18 cellular contexts compared by ENCODE assay signal in the genomic region with DNA sequence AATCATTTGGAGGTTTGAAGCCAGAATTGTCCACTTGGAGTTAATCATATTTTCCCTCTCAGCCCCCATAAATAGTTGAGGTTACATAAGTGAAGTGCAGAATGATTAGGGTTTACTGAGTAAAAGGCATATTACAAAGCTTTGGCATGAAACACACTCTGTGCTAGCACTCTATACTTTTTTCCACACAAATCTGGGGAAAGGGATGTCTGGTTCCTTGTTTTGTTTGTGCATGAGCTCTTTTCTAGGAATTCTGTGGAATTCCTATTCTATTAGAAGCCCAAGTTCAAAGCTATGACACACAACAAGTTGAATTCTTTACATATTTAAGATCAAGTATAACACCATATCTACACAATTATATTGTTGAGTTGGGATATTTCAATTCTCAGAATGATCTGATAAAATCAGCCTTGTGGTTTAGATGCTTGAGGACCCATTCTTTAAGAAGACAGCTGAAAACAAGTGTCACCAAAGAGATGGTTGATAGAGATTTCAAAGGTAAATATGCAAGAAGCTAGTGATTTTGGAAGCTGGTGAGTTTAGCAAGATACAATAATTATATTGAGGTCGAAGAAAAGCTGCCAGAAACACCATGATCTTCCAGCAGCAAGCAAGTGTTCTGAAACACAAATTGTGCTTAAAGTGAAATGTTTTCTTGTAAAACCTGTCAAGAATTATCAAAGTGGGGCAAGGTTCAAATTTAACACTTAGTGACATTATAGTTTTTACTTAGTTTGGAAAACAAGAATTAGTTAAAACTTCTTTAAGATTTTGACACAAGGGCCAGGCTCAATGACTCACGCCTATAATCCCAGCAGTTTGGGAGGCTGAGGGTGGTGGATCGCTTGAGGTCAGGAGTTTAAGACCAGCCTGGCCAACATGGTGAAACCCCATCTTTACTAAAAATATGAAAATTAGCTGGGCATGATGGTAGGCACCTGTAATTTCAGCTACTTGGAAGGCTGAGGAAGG.
DNase-seq lines count a peak whose midpoint lies in the region; ATAC-seq and TF ChIP-seq lines count a peak whose summit lies in the region.
"Had no signal": no experiment of that assay in that cellular context is flagged by ENCODE, and none has a peak within 500 bp of the region (broad histone marks: within the 10 kb centered on the region; RNA-seq: fewer than 3 reads in every experiment).

No MANE protein-coding gene starts in this region.

- intact Hi-C loops in head of caudate nucleus (cut with DNase I), result no loop called here

- POLR2A ChIA-PET in AG04450 (lab: Yijun Ruan, JAX), result interaction anchor here (0.6 to 1.0 kb wide), 3 partner anchors 154 to 723 kb away, joined by 3 to 6 read pairs (median 3); no protein-coding TSS in a partner anchor

- no peaks in the 10 kb centered on the region for H3K36me3 ChIP-seq in kidney epithelial cell (ENCODE audit: control insufficient read depth, insufficient read depth, low read length)

- ATAC-seq in HG03354 (IDR thresholded peaks at IDR 0.05; ENCODE audit: poor library complexity, severe bottlenecking, unreplicated experiment) (no peak), GM21423 (IDR thresholded peaks at IDR 0.05; ENCODE audit: unreplicated experiment) (no peak)
- ATAC-seq: naive thymus-derived CD8-positive, alpha-beta T cell had no signal

- no peak for TF ChIP-seq CTCF in AG04450 (IDR thresholded peaks at IDR 0.05; ENCODE audit: low read depth, low read length)
- TF ChIP-seq CTCF in astrocyte of the spinal cord (IDR thresholded peaks at IDR 0.05; ENCODE audit: low read depth, low read length), result no peak
- TF ChIP-seq CTCF in kidney epithelial cell (IDR thresholded peaks at IDR 0.05; ENCODE audit: insufficient read depth, low read length, poor library complexity, severe bottlenecking), result no peak

- no peaks in the 10 kb centered on the region for H3K9me3 ChIP-seq in AG04450 (ENCODE audit: control insufficient read depth, insufficient read depth, low read length)

- H3K4me3 ChIP-seq in AG04450 (ENCODE audit: low read depth, low read length) (no peak overlapping the region), astrocyte of the spinal cord (ENCODE audit: low read depth, low read length) (no peak overlapping the region), kidney epithelial cell (ENCODE audit: low read depth, low read length) (no peak overlapping the region)

- H3K27me3 ChIP-seq in AG04450 (ENCODE audit: control insufficient read depth, insufficient read depth, low read length) (no peaks in the 10 kb centered on the region), kidney epithelial cell (ENCODE audit: control insufficient read depth, insufficient read depth, low read length) (no peaks in the 10 kb centered on the region)

- H3K27ac ChIP-seq in AG04450 (ENCODE audit: low read depth, low read length), result peak overlapping the region; percentile 52
- H3K27ac ChIP-seq: epithelial cell of prostate, HL-60, RWPE1, VCaP had no signal

- in situ Hi-C loops in astrocyte of the spinal cord (cut with HindIII; ENCODE audit: low sequenced_read_pairs), result no loop called here

- CTCF ChIA-PET in AG04450 (lab: Charles Lee), result no interaction called here

- DNase-seq in AG04450 (ENCODE audit: low read depth, low spot score), result peak; percentile 76
- peak; percentile 93 for DNase-seq in LHCN-M2 (ENCODE audit: low read depth)
- DNase-seq in astrocyte of the spinal cord (ENCODE audit: low read depth, low spot score), result peak; percentile 88
- DNase-seq in kidney epithelial cell (ENCODE audit: low read depth), result peak; percentile 56
- no peak for DNase-seq in stimulated activated CD4-positive, alpha-beta T cell treated with anti-CD3 and anti-CD28 coated beads, Interleukin-4, amount 100 ng/mL, for 4 hours
- no peak for DNase-seq in head of caudate nucleus
- DNase-seq: anterior cingulate cortex; immature natural killer cell; naive thymus-derived CD8-positive, alpha-beta T cell; NCI-H1092 treated with DMSO at 0.1 percent for 48 hours; NCI-H510A; stimulated activated CD4-positive, alpha-beta T cell treated with anti-CD3 and anti-CD28 coated beads, Interleukin-12 subunit alpha, Interleukin-12 subunit beta, amount 100 ng/mL, for 4 hours had no signal

Comparison
In these comparisons a context has a peak if more than half of its experiments do, and no peak if none do; other contexts are left out.
1. DNase-seq: peak in AG04450 (single experiment), LHCN-M2 (single experiment), astrocyte of the spinal cord (single experiment) and kidney epithelial cell (single experiment); none in stimulated activated CD4-positive, alpha-beta T cell treated with anti-CD3 and anti-CD28 coated beads, Interleukin-4, amount 100 ng/mL, for 4 hours (0 of 2) and head of caudate nucleus (0 of 42).